Comparison of ENCODE assay signal across 1 cellular context in the genomic region with DNA sequence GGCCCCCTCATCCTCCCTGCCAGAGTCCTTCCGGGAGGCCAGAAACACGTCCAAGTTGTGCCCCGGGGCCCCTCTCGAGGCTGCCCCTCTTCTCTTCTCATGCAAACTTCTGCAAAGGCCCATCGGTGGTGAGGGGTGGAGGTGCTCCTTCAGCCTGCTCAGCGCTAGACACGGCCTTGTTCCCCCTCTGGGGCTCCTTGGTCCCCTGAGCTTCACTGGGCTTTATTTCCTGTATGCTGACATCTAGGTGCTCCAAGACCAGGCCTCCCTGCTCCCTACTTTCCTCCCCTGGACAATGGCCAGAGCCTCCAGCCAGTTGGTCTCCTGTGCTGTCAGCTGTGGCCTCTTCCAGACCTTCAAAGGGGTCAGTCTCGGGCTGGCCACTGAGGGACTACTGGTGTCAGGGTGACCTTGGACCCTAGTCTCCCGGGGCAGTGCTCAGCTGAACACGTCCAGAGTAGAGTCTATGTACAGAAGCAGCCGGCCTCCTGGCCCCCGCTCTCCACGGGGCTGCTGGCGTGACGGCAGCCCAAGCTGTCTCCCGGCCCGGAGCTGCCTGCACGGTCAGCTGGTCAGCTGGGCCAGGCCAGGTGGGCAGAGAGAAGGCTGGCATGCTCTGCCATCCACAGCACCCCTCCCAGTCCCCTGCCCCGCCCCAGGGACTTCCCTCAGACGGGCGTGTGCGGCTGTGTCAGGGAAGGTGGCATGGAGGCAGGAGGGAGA.
TF ChIP-seq lines count a peak whose summit lies in the region.

No MANE protein-coding gene starts in this region.

TF ChIP-seq in HepG2, 621 proteins besides CTCF, POLR2A, EP300 and RAD21 (continued from another document and continues in another):
- TF ChIP-seq, protein P1, sequence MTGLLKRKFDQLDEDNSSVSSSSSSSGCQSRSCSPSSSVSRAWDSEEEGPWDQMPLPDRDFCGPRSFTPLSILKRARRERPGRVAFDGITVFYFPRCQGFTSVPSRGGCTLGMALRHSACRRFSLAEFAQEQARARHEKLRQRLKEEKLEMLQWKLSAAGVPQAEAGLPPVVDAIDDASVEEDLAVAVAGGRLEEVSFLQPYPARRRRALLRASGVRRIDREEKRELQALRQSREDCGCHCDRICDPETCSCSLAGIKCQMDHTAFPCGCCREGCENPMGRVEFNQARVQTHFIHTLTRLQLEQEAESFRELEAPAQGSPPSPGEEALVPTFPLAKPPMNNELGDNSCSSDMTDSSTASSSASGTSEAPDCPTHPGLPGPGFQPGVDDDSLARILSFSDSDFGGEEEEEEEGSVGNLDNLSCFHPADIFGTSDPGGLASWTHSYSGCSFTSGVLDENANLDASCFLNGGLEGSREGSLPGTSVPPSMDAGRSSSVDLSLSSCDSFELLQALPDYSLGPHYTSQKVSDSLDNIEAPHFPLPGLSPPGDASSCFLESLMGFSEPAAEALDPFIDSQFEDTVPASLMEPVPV (CRISPR knock-in tag; IDR thresholded peaks at IDR 0.05), result 0 out of 2 replicates have a peak, but pooled peaks have one; percentile 70
- TF ChIP-seq JDP2 (CRISPR knock-in tag; IDR thresholded peaks at IDR 0.05; ENCODE audit: borderline replicate concordance) (no peak), ZNF558 (CRISPR knock-in tag; IDR thresholded peaks at IDR 0.05; ENCODE audit: borderline replicate concordance) (no peak), ZFP82 (CRISPR knock-in tag; IDR thresholded peaks at IDR 0.05; ENCODE audit: borderline replicate concordance) (no peak), SMARCE1 (IDR thresholded peaks at IDR 0.05; ENCODE audit: borderline replicate concordance) (no peak), FOXK1 (CRISPR knock-in tag; IDR thresholded peaks at IDR 0.05; ENCODE audit: borderline replicate concordance, low read depth) (peak; percentile 60; the same call in 1 of the 2 replicates), ZNF567 (CRISPR knock-in tag; IDR thresholded peaks at IDR 0.05; ENCODE audit: borderline replicate concordance) (no peak), NCOA2 (CRISPR knock-in tag; IDR thresholded peaks at IDR 0.05) (peak; percentile 57), NFE2L2 (IDR thresholded peaks at IDR 0.05; ENCODE audit: low read length) (no peak), ZBTB1 (CRISPR knock-in tag; IDR thresholded peaks at IDR 0.05; ENCODE audit: borderline replicate concordance) (no peak), SP2 (CRISPR knock-in tag; IDR thresholded peaks at IDR 0.05) (no peak), CHD4 (IDR thresholded peaks at IDR 0.05; ENCODE audit: borderline replicate concordance, low read length) (no peak), HNRNPL (IDR thresholded peaks at IDR 0.05; ENCODE audit: low read depth, low read length) (peak; percentile 96), ISX (CRISPR knock-in tag; conservative IDR thresholded peaks at IDR 0.05) (no peak), ARNTL (CRISPR knock-in tag; IDR thresholded peaks at IDR 0.05) (peak; percentile 96), JARID2 (CRISPR knock-in tag; IDR thresholded peaks at IDR 0.05; ENCODE audit: insufficient replicate concordance) (no peak), MIXL1 (CRISPR knock-in tag; IDR thresholded peaks at IDR 0.05) (peak; percentile 46), RFXANK (CRISPR knock-in tag; IDR thresholded peaks at IDR 0.05) (no peak), TAF15 (IDR thresholded peaks at IDR 0.05; ENCODE audit: low read depth, low read length, poor library complexity, severe bottlenecking) (peak; percentile 19), SUZ12 (IDR thresholded peaks at IDR 0.05; ENCODE audit: low read depth, low read length) (no peak), ZFX (CRISPR knock-in tag; IDR thresholded peaks at IDR 0.05; ENCODE audit: low read depth) (peak; percentile 80), SCMH1 (CRISPR knock-in tag; IDR thresholded peaks at IDR 0.05; ENCODE audit: borderline replicate concordance) (no peak), ATF7-NPFF (CRISPR knock-in tag; IDR thresholded peaks at IDR 0.05; ENCODE audit: low read depth) (no peak; the same call in 1 of the 2 replicates), GTF3A (CRISPR knock-in tag; conservative IDR thresholded peaks at IDR 0.05) (no peak), ZNF17 (CRISPR knock-in tag; IDR thresholded peaks at IDR 0.05) (no peak), ZNF234 (CRISPR knock-in tag; conservative IDR thresholded peaks at IDR 0.05) (no peak), ZNF773 (CRISPR knock-in tag; IDR thresholded peaks at IDR 0.05; ENCODE audit: borderline replicate concordance) (no peak), MTA3 (CRISPR knock-in tag; IDR thresholded peaks at IDR 0.05) (no peak), HOXA7 (CRISPR knock-in tag; IDR thresholded peaks at IDR 0.05) (no peak), POLR2AphosphoS5 (IDR thresholded peaks at IDR 0.05; ENCODE audit: low read depth, low read length) (0 out of 2 replicates have a peak, but pooled peaks have one; percentile 28)
- TF ChIP-seq, protein P2, sequence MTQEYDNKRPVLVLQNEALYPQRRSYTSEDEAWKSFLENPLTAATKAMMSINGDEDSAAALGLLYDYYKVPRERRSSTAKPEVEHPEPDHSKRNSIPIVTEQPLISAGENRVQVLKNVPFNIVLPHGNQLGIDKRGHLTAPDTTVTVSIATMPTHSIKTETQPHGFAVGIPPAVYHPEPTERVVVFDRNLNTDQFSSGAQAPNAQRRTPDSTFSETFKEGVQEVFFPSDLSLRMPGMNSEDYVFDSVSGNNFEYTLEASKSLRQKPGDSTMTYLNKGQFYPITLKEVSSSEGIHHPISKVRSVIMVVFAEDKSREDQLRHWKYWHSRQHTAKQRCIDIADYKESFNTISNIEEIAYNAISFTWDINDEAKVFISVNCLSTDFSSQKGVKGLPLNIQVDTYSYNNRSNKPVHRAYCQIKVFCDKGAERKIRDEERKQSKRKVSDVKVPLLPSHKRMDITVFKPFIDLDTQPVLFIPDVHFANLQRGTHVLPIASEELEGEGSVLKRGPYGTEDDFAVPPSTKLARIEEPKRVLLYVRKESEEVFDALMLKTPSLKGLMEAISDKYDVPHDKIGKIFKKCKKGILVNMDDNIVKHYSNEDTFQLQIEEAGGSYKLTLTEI (CRISPR knock-in tag; conservative IDR thresholded peaks at IDR 0.05), result no peak
- TF ChIP-seq, protein P3, sequence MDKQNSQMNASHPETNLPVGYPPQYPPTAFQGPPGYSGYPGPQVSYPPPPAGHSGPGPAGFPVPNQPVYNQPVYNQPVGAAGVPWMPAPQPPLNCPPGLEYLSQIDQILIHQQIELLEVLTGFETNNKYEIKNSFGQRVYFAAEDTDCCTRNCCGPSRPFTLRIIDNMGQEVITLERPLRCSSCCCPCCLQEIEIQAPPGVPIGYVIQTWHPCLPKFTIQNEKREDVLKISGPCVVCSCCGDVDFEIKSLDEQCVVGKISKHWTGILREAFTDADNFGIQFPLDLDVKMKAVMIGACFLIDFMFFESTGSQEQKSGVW (CRISPR knock-in tag; IDR thresholded peaks at IDR 0.05; ENCODE audit: borderline replicate concordance), result no peak
- TF ChIP-seq, protein P4, sequence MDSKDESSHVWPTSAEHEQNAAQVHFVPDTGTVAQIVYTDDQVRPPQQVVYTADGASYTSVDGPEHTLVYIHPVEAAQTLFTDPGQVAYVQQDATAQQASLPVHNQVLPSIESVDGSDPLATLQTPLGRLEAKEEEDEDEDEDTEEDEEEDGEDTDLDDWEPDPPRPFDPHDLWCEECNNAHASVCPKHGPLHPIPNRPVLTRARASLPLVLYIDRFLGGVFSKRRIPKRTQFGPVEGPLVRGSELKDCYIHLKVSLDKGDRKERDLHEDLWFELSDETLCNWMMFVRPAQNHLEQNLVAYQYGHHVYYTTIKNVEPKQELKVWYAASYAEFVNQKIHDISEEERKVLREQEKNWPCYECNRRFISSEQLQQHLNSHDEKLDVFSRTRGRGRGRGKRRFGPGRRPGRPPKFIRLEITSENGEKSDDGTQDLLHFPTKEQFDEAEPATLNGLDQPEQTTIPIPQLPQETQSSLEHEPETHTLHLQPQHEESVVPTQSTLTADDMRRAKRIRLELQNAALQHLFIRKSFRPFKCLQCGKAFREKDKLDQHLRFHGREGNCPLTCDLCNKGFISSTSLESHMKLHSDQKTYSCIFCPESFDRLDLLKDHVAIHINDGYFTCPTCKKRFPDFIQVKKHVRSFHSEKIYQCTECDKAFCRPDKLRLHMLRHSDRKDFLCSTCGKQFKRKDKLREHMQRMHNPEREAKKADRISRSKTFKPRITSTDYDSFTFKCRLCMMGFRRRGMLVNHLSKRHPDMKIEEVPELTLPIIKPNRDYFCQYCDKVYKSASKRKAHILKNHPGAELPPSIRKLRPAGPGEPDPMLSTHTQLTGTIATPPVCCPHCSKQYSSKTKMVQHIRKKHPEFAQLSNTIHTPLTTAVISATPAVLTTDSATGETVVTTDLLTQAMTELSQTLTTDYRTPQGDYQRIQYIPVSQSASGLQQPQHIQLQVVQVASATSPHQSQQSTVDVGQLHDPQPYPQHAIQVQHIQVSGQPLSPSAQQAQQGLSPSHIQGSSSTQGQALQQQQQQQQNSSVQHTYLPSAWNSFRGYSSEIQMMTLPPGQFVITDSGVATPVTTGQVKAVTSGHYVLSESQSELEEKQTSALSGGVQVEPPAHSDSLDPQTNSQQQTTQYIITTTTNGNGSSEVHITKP (CRISPR knock-in tag; IDR thresholded peaks at IDR 0.05; ENCODE audit: low read depth), result peak; percentile 63; the same call in 1 of the 2 replicates
- TF ChIP-seq, protein P5, sequence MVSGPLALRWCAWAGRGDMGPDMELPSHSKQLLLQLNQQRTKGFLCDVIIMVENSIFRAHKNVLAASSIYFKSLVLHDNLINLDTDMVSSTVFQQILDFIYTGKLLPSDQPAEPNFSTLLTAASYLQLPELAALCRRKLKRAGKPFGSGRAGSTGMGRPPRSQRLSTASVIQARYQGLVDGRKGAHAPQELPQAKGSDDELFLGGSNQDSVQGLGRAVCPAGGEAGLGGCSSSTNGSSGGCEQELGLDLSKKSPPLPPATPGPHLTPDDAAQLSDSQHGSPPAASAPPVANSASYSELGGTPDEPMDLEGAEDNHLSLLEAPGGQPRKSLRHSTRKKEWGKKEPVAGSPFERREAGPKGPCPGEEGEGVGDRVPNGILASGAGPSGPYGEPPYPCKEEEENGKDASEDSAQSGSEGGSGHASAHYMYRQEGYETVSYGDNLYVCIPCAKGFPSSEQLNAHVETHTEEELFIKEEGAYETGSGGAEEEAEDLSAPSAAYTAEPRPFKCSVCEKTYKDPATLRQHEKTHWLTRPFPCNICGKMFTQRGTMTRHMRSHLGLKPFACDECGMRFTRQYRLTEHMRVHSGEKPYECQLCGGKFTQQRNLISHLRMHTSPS (CRISPR knock-in tag; IDR thresholded peaks at IDR 0.05; ENCODE audit: low read depth), result peak; percentile 90; the same call in 1 of the 2 replicates
- TF ChIP-seq, protein P6, sequence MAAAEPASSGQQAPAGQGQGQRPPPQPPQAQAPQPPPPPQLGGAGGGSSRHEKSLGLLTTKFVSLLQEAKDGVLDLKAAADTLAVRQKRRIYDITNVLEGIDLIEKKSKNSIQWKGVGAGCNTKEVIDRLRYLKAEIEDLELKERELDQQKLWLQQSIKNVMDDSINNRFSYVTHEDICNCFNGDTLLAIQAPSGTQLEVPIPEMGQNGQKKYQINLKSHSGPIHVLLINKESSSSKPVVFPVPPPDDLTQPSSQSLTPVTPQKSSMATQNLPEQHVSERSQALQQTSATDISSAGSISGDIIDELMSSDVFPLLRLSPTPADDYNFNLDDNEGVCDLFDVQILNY (CRISPR knock-in tag; conservative IDR thresholded peaks at IDR 0.05), result no peak
- TF ChIP-seq, protein P7, sequence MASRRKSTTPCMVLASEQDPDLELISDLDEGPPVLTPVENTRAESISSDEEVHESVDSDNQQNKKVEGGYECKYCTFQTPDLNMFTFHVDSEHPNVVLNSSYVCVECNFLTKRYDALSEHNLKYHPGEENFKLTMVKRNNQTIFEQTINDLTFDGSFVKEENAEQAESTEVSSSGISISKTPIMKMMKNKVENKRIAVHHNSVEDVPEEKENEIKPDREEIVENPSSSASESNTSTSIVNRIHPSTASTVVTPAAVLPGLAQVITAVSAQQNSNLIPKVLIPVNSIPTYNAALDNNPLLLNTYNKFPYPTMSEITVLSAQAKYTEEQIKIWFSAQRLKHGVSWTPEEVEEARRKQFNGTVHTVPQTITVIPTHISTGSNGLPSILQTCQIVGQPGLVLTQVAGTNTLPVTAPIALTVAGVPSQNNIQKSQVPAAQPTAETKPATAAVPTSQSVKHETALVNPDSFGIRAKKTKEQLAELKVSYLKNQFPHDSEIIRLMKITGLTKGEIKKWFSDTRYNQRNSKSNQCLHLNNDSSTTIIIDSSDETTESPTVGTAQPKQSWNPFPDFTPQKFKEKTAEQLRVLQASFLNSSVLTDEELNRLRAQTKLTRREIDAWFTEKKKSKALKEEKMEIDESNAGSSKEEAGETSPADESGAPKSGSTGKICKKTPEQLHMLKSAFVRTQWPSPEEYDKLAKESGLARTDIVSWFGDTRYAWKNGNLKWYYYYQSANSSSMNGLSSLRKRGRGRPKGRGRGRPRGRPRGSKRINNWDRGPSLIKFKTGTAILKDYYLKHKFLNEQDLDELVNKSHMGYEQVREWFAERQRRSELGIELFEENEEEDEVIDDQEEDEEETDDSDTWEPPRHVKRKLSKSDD (CRISPR knock-in tag; IDR thresholded peaks at IDR 0.05; ENCODE audit: low read depth), result no peak
- TF ChIP-seq, protein P8, sequence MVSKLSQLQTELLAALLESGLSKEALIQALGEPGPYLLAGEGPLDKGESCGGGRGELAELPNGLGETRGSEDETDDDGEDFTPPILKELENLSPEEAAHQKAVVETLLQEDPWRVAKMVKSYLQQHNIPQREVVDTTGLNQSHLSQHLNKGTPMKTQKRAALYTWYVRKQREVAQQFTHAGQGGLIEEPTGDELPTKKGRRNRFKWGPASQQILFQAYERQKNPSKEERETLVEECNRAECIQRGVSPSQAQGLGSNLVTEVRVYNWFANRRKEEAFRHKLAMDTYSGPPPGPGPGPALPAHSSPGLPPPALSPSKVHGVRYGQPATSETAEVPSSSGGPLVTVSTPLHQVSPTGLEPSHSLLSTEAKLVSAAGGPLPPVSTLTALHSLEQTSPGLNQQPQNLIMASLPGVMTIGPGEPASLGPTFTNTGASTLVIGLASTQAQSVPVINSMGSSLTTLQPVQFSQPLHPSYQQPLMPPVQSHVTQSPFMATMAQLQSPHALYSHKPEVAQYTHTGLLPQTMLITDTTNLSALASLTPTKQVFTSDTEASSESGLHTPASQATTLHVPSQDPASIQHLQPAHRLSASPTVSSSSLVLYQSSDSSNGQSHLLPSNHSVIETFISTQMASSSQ (IDR thresholded peaks at IDR 0.05; ENCODE audit: low read depth), result no peak
- TF ChIP-seq, protein P8 (CRISPR knock-in tag; IDR thresholded peaks at IDR 0.05; ENCODE audit: borderline replicate concordance), result peak; percentile 57; the same call in 1 of the 2 replicates
